ENCODE assay signal across 10 cellular contexts in genomic region chr17:72117748-72118587, GRCh38. TPM values are rescaled to one million over a fixed set of nuclear protein-coding genes. Genes with fewer than 3 reads are reported as not detected.
A peak's percentile ranks its signal among the peaks of the same experiment; 100 is the strongest.
DNase-seq lines count a peak whose midpoint lies in the region; ATAC-seq and TF ChIP-seq lines count a peak whose summit lies in the region.
"Had no signal": no experiment of that assay in that cellular context is flagged by ENCODE, and none has a peak within 500 bp of the region (broad histone marks: within the 10 kb centered on the region; RNA-seq: fewer than 3 reads in every experiment).

No MANE protein-coding gene starts in this region.

- H3K4me3 Mint-ChIP-seq in T-helper 1 cell treated with Interleukin-12 subunit alpha and Interleukin-12 subunit beta and Interleukin-4 antibody, amounts not matched to agents 30 μg/mL and 1 μg/mL, for 36 hours: no peak overlapping the region
- H3K4me3 Mint-ChIP-seq: effector memory CD8-positive, alpha-beta T cell had no signal

- H3K9ac ChIP-seq in smooth muscle cell (ENCODE audit: low read depth): no peak overlapping the region

- H3K36me3 ChIP-seq in smooth muscle cell (ENCODE audit: low read depth): no peaks in the 10 kb centered on the region

- H3K9me3 ChIP-seq in smooth muscle cell (replicated peaks; ENCODE audit: low read depth): no peaks in the 10 kb centered on the region

- ATAC-seq in GM19023 (IDR thresholded peaks at IDR 0.05; ENCODE audit: unreplicated experiment) (no peak), GM21529 (IDR thresholded peaks at IDR 0.05; ENCODE audit: unreplicated experiment) (no peak)
- ATAC-seq: effector memory CD8-positive, alpha-beta T cell had no signal

- H3F3A ChIP-seq in smooth muscle cell (ENCODE audit: low read depth): no peaks in the 10 kb centered on the region

- H3K4me1 Mint-ChIP-seq in T-helper 1 cell treated with Interleukin-12 subunit alpha and Interleukin-12 subunit beta and Interleukin-4 antibody, amounts not matched to agents 30 μg/mL and 1 μg/mL, for 36 hours (ENCODE audit: low read depth): peaks cover 3% of the 10 kb centered on the region

- peaks cover 35% of the 10 kb centered on the region for H3K4me1 ChIP-seq in smooth muscle cell (ENCODE audit: low read depth)

- H3K27me3 Mint-ChIP-seq in T-helper 1 cell treated with Interleukin-12 subunit alpha and Interleukin-12 subunit beta and Interleukin-4 antibody, amounts not matched to agents 30 μg/mL and 1 μg/mL, for 36 hours (ENCODE audit: low read depth): peaks cover 75% of the 10 kb centered on the region

- peak overlapping the region; percentile 94 for H3K4me2 ChIP-seq in smooth muscle cell

- no peak overlapping the region for H3K27ac ChIP-seq in smooth muscle cell (ENCODE audit: low read depth)
- H3K27ac ChIP-seq: VCaP had no signal

- no peak for DNase-seq in T-helper 1 cell
- no peak for DNase-seq in cardiac fibroblast (ENCODE audit: low read depth in 2 of 2)
- DNase-seq in left kidney (ENCODE audit: low read depth, low spot score): peak; percentile 43
- DNase-seq in smooth muscle cell (lab: John Stamatoyannopoulos, UW; ENCODE audit: unreplicated experiment): no peak
- DNase-seq in NAMALWA (ENCODE audit: low spot score): no peak

- no peaks in the 10 kb centered on the region for H3K9me3 Mint-ChIP-seq in T-helper 1 cell treated with Interleukin-12 subunit alpha and Interleukin-12 subunit beta and Interleukin-4 antibody, amounts not matched to agents 30 μg/mL and 1 μg/mL, for 36 hours
- H3K9me3 Mint-ChIP-seq: effector memory CD8-positive, alpha-beta T cell had no signal

- WGBS in smooth muscle cell (ENCODE audit: low lambda C conversion rate): 3% methylated on average over 52 of the region's 56 CpGs

- peak overlapping the region; percentile 21 to 48 for H3K4me3 ChIP-seq in cardiac fibroblast (replicated peaks in 1 of 2; ENCODE audit: low read depth in 2 of 2, low read length in 2 of 2)
- H3K4me3 ChIP-seq in smooth muscle cell: peak overlapping the region; percentile 83

- peaks cover 2% of the 10 kb centered on the region for H3K36me3 Mint-ChIP-seq in T-helper 1 cell treated with Interleukin-12 subunit alpha and Interleukin-12 subunit beta and Interleukin-4 antibody, amounts not matched to agents 30 μg/mL and 1 μg/mL, for 36 hours (ENCODE audit: low read depth)

- peaks cover 18% of the 10 kb centered on the region for H3K79me2 ChIP-seq in smooth muscle cell (ENCODE audit: low read depth)

- H3K27me3 ChIP-seq in smooth muscle cell (ENCODE audit: low read depth): peaks cover 34% of the 10 kb centered on the region

- peak overlapping the region; percentile 59 for H3K27ac Mint-ChIP-seq in T-helper 1 cell treated with Interleukin-12 subunit alpha and Interleukin-12 subunit beta and Interleukin-4 antibody, amounts not matched to agents 30 μg/mL and 1 μg/mL, for 36 hours
- H3K27ac Mint-ChIP-seq: effector memory CD8-positive, alpha-beta T cell had no signal

- peak overlapping the region; percentile 78 for H2AFZ ChIP-seq in smooth muscle cell (ENCODE audit: low read depth)

- TF ChIP-seq CTCF in cardiac fibroblast (IDR thresholded peaks at IDR 0.05; ENCODE audit: low read depth, low read length) (no peak), smooth muscle cell (IDR thresholded peaks at IDR 0.05; ENCODE audit: borderline replicate concordance, insufficient read depth, poor library complexity, severe bottlenecking) (no peak)

- H4K20me1 ChIP-seq in smooth muscle cell (ENCODE audit: low read depth): peaks cover 16% of the 10 kb centered on the region

RNA-seq across cellular contexts. Expression of gene SOX9, which starts 2.9 kb away (rescaled TPM):
- 16.6 and 26.6 TPM in 2 replicates for total RNA-seq in smooth muscle cell
- 19.8 and 46.4 TPM in 2 replicates for polyA plus RNA-seq in smooth muscle cell
